ENCODE assay signal across 20 cellular contexts in genomic region chr20:20102163-20102562, GRCh38. TPM values are rescaled to one million over a fixed set of nuclear protein-coding genes. Genes with fewer than 3 reads are reported as not detected.
DNase-seq lines count a peak whose midpoint lies in the region; ATAC-seq and TF ChIP-seq lines count a peak whose summit lies in the region.
"Had no signal": no experiment of that assay in that cellular context is flagged by ENCODE, and none has a peak within 500 bp of the region (broad histone marks: within the 10 kb centered on the region; RNA-seq: fewer than 3 reads in every experiment).

No MANE protein-coding gene starts in this region.

- ATAC-seq in heart left ventricle (no peak), psoas muscle (peak in 2 of 4 donors; percentile 36 to 38)
- ATAC-seq: GM12878, HCT116 had no signal

- CTCF ChIA-PET in HEK293 (lab: Yijun Ruan, JAX) = no interaction called here

- TF ChIP-seq CTCF in heart left ventricle (IDR thresholded peaks at IDR 0.05) = no peak
- TF ChIP-seq CTCF in HEK293 (tag by site-specific recombination; IDR thresholded peaks at IDR 0.05) = no peak
- no peak for TF ChIP-seq CTCF in psoas muscle (IDR thresholded peaks at IDR 0.05)

- TF ChIP-seq POLR2A in heart left ventricle (IDR thresholded peaks at IDR 0.05) = no peak

- H3K36me3 ChIP-seq in heart left ventricle (peaks cover 0 to 5% (median 0%) of the 10 kb centered on the region in 9 donors), HEK293 (ENCODE audit: control insufficient read depth in 2 of 2, insufficient read depth in 1 of 2, low read length in 2 of 2) (no peaks in the 10 kb centered on the region), psoas muscle (ENCODE audit: insufficient read depth in 1 of 2, low read depth in 1 of 2) (peaks cover 0 to 24% of the 10 kb centered on the region in 2 donors)

- H3K9me3 ChIP-seq in heart left ventricle (no peaks in the 10 kb centered on the region), HEK293 (ENCODE audit: control insufficient read depth, insufficient read depth, low read depth, low read length) (no peaks in the 10 kb centered on the region), psoas muscle (no peaks in the 10 kb centered on the region)
- H3K9me3 ChIP-seq: Caco-2 had no signal

- no peak overlapping the region for H3K4me3 ChIP-seq in heart left ventricle
- H3K4me3 ChIP-seq in HEK293 (ENCODE audit: low read depth, low read length) = no peak overlapping the region
- no peak overlapping the region for H3K4me3 ChIP-seq in psoas muscle
- H3K4me3 ChIP-seq: GM12878 had no signal

- DNase-seq in heart left ventricle (no peak), cardiac septum (ENCODE audit: low spot score) (no peak), NCI-H69 (lab: John Stamatoyannopoulos, UW) (peak; percentile 37), psoas muscle (no peak), NCI-H1092 treated with DMSO at 0.1 percent for 48 hours (lab: John Stamatoyannopoulos, UW) (no peak), AG08396 (ENCODE audit: low spot score) (no peak)
- DNase-seq: ACHN; AML-193; Caco-2; CD4-positive, alpha-beta T cell; DMS79 treated with DMSO at 0.1 percent for 48 hours; GF-D8; GOT3; H7 had no signal

- H3K27ac ChIP-seq in heart left ventricle = peak overlapping the region in 9 of 12 donors; percentile 3 to 90 (median 64)
- H3K27ac ChIP-seq in HEK293 (ENCODE audit: extremely low read depth, low read depth, low read length) = no peak overlapping the region
- H3K27ac ChIP-seq in psoas muscle = peak overlapping the region; percentile 58
- H3K27ac ChIP-seq: C4-2B, HL-60 had no signal

- H3K4me1 ChIP-seq in heart left ventricle (peaks cover 0 to 13% (median 2%) of the 10 kb centered on the region in 12 donors), HEK293 (ENCODE audit: control insufficient read depth, insufficient read depth, low read length) (no peaks in the 10 kb centered on the region), psoas muscle (peaks cover 18% of the 10 kb centered on the region)
- H3K4me1 ChIP-seq: Caco-2 had no signal

- POLR2A ChIA-PET in HEK293 (lab: Yijun Ruan, JAX) = no interaction called here

- intact Hi-C loops in heart left ventricle (cut with DNase I) = loop anchor here in 1 of 10 donors (5.0 kb wide), 1 partner anchor 50 kb away; no protein-coding TSS in a partner anchor
- intact Hi-C loops in cardiac septum (cut with DNase I) = no loop called here
- intact Hi-C loops in psoas muscle (cut with DNase I) = no loop called here

- H3K27me3 ChIP-seq in heart left ventricle (peaks cover 0 to 5% (median 0%) of the 10 kb centered on the region in 9 donors), psoas muscle (ENCODE audit: insufficient read depth in 3 of 3, low read length in 2 of 3) (no peaks in the 10 kb centered on the region)

TF ChIP-seq in HEK293, 187 proteins besides CTCF, POLR2A, EP300 and RAD21:
- TF ChIP-seq ZNF37A (tag by site-specific recombination; IDR thresholded peaks at IDR 0.05) (peak; percentile 97), HOXD13 (CRISPR knock-in tag; IDR thresholded peaks at IDR 0.05; ENCODE audit: borderline replicate concordance) (no peak)

RNA-seq across cellular contexts. Expression of gene CFAP61, which starts 49.8 kb away (rescaled TPM):
- total RNA-seq in heart left ventricle (100 to 1,000 TPM in 1 of 9 donors, 10 to 100 TPM in 8; 17.5 to 102 (median 45.8) TPM), cardiac septum (73.4 TPM), psoas muscle (10 to 100 TPM; 23.2 to 59.4 (median 38.8) TPM)
- polyA plus RNA-seq in heart left ventricle (10 to 100 TPM; 12.1 to 17.4 TPM), psoas muscle (10 to 100 TPM in 2 of 3 donors, 1 to 10 TPM in 1; 8.3 to 32.3 (median 10.9) TPM)
- total RNA-seq: Caco-2; CD4-positive, alpha-beta T cell had no signal
- polyA plus RNA-seq: BJ had no signal

RNA-seq across cellular contexts. Expression of gene CRNKL1, which starts 49.9 kb away (rescaled TPM):
- total RNA-seq in heart left ventricle (10 to 100 TPM; 13.4 to 21.5 (median 17.5) TPM), cardiac septum (18.5 TPM), psoas muscle (10 to 100 TPM; 20.1 to 30.6 (median 24.2) TPM)
- polyA plus RNA-seq in heart left ventricle (10 to 100 TPM; 11.4 to 12.7 TPM), psoas muscle (10 to 100 TPM; 20.3 to 28.8 (median 23.2) TPM)
